Comparison of ENCODE assay signal across 11 cellular contexts in the genomic region with DNA sequence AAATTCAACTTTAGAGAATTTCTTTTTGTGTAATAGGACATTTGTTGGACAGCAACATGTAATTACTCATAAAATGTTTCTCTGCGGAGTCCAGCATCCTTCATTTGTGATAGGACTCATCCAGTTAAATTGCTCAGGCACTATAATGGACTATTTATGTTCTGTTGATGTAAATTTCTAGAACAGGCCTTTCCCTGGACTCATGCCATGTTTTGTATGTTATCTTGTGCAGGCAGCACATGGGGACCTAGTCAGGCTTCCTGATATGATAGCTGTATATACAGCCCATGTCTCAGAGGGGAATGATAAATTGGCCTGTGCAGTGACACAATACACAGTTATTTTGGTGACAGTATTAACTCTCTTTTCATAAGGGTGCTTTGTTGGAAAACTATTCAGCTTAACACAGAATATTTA. TPM values are rescaled to one million over a fixed set of nuclear protein-coding genes. Genes with fewer than 3 reads are reported as not detected.
DNase-seq lines count a peak whose midpoint lies in the region; ATAC-seq and TF ChIP-seq lines count a peak whose summit lies in the region.
"Had no signal": no experiment of that assay in that cellular context is flagged by ENCODE, and none has a peak within 500 bp of the region (broad histone marks: within the 10 kb centered on the region; RNA-seq: fewer than 3 reads in every experiment).

No MANE protein-coding gene starts in this region.

- peak overlapping the region; percentile 44 for H3K27ac ChIP-seq in vagina

- DNase-seq in Right ventricle myocardium inferior (ENCODE audit: missing footprints) = no peak
- DNase-seq in cardiac septum (ENCODE audit: low spot score) = no peak
- peak; percentile 34 for DNase-seq in amniotic epithelial cell (ENCODE audit: low read depth)
- DNase-seq in left kidney (ENCODE audit: low read depth, low spot score) = peak; percentile 39
- DNase-seq in vagina (ENCODE audit: extremely low spot score in 2 of 2) = no peak
- no peak for DNase-seq in nephron progenitor cell
- DNase-seq: activated naive CD4-positive, alpha-beta T cell; posterior cingulate gyrus; stimulated activated naive CD4-positive, alpha-beta T cell had no signal

- H3K9me3 ChIP-seq in vagina = no peaks in the 10 kb centered on the region

- no peak overlapping the region for H3K4me3 ChIP-seq in vagina

- intact Hi-C loops in Right ventricle myocardium inferior (cut with DNase I) = no loop called here
- intact Hi-C loops in cardiac septum (cut with DNase I) = no loop called here
- intact Hi-C loops in vagina (cut with DNase I) = no loop called here

- peaks cover 82% of the 10 kb centered on the region for H3K4me1 ChIP-seq in vagina

- no peaks in the 10 kb centered on the region for H3K4me1 Mint-ChIP-seq in nephron progenitor cell

- H3K36me3 ChIP-seq in vagina = no peaks in the 10 kb centered on the region

- no peak overlapping the region for H3K27ac Mint-ChIP-seq in nephron progenitor cell

- no peak for TF ChIP-seq POLR2A in vagina (IDR thresholded peaks at IDR 0.05)

- H3K4me3 Mint-ChIP-seq in nephron progenitor cell = no peak overlapping the region

- no peaks in the 10 kb centered on the region for H3K27me3 Mint-ChIP-seq in nephron progenitor cell (ENCODE audit: low read depth, poor library complexity)

- peaks cover 3% of the 10 kb centered on the region for H3K9me3 Mint-ChIP-seq in nephron progenitor cell

- TF ChIP-seq CTCF in vagina (IDR thresholded peaks at IDR 0.05) (no peak), nephron progenitor cell (IDR thresholded peaks at IDR 0.05) (no peak)

- no peaks in the 10 kb centered on the region for H3K27me3 ChIP-seq in vagina

- ATAC-seq in Right ventricle myocardium inferior = peak; percentile 36
- ATAC-seq in GM21529 (IDR thresholded peaks at IDR 0.05; ENCODE audit: unreplicated experiment) = no peak
- no peak for ATAC-seq in HG02981 (IDR thresholded peaks at IDR 0.05; ENCODE audit: unreplicated experiment)

- H3K36me3 Mint-ChIP-seq in nephron progenitor cell (ENCODE audit: low read depth) = no peaks in the 10 kb centered on the region

RNA-seq across cellular contexts. Expression of gene MBNL1, which starts 51.5 kb away (rescaled TPM):
- total RNA-seq in Right ventricle myocardium inferior (180 TPM), cardiac septum (178 TPM), vagina (311 TPM)

Comparison
In these comparisons a context has a peak if more than half of its experiments do, and no peak if none do; other contexts are left out.
1. DNase-seq: peak in amniotic epithelial cell (single experiment) and left kidney (single experiment); none in Right ventricle myocardium inferior (single experiment), cardiac septum (single experiment), vagina (0 of 2) and nephron progenitor cell (single experiment).